Comparison of ENCODE assay signal across 1 cellular context in the genomic region with DNA sequence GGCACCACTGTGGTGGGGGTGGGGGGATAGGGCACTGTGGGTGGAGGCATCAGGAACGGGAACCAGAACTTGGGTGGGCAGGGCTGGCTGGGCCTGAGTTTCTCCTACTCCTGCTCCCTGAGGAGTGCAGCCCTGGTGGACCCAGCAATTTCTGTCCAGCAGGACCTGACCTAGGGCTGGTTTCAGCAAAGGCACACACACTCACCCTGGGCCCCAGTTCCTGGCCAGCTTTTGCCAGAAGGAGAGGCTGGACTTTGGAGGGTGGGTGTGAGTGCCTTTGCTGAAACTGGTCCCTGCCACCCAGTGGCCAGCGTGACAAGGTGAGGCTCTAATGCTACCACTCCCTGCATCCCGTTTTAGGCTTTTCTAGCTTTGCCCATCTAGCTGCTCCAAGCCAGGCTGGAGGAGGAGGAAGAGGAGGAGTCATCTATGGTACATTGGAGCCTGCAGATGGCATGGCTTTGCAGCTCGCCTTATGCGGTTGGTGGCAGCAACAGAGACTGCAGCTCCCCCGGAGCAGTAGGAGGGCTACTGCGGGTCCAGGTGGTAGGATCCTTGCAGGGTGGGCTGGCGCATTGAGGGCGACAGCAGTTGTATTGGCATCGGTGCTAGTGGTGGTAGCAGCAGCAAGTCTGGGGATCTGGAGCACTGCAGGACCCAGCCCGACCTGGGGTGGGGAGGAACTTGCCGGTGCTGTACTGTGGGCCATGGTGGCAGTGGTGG.
TF ChIP-seq lines count a peak whose summit lies in the region.

No MANE protein-coding gene starts in this region.

TF ChIP-seq in HepG2, 621 proteins besides CTCF, POLR2A, EP300 and RAD21:
- TF ChIP-seq RFXANK (CRISPR knock-in tag; IDR thresholded peaks at IDR 0.05) (no peak), GTF2F1 (IDR thresholded peaks at IDR 0.05; ENCODE audit: low read length) (no peak), SP140L (CRISPR knock-in tag; IDR thresholded peaks at IDR 0.05; ENCODE audit: borderline replicate concordance) (no peak), POGK (CRISPR knock-in tag; conservative IDR thresholded peaks at IDR 0.05) (no peak), ZNF562 (CRISPR knock-in tag; IDR thresholded peaks at IDR 0.05; ENCODE audit: borderline replicate concordance) (no peak), ZNF776 (CRISPR knock-in tag; IDR thresholded peaks at IDR 0.05) (no peak), ELF3 (CRISPR knock-in tag; IDR thresholded peaks at IDR 0.05) (no peak), ZNF496 (CRISPR knock-in tag; IDR thresholded peaks at IDR 0.05; ENCODE audit: insufficient replicate concordance) (no peak), ZNF660 (CRISPR knock-in tag; IDR thresholded peaks at IDR 0.05; ENCODE audit: borderline replicate concordance, low read depth) (no peak), ZNF768 (CRISPR knock-in tag; IDR thresholded peaks at IDR 0.05) (peak; percentile 55; the same call in 1 of the 2 replicates), CBX1 (IDR thresholded peaks at IDR 0.05; ENCODE audit: low read depth) (no peak), ZMYM4 (CRISPR knock-in tag; IDR thresholded peaks at IDR 0.05) (no peak), ZNF543 (CRISPR knock-in tag; IDR thresholded peaks at IDR 0.05) (no peak), ZNF530 (CRISPR knock-in tag; IDR thresholded peaks at IDR 0.05; ENCODE audit: low read depth) (no peak), NR2F6 (IDR thresholded peaks at IDR 0.05) (no peak), NR2F6 (CRISPR knock-in tag; IDR thresholded peaks at IDR 0.05) (no peak), BATF2 (CRISPR knock-in tag; IDR thresholded peaks at IDR 0.05) (no peak), NR0B2 (CRISPR knock-in tag; IDR thresholded peaks at IDR 0.05) (no peak), ATF1 (CRISPR knock-in tag; IDR thresholded peaks at IDR 0.05) (no peak), ZNF619 (CRISPR knock-in tag; IDR thresholded peaks at IDR 0.05) (no peak), NCOA2 (CRISPR knock-in tag; IDR thresholded peaks at IDR 0.05) (no peak), ZFY (CRISPR knock-in tag; IDR thresholded peaks at IDR 0.05) (no peak), ZNF263 (CRISPR knock-in tag; IDR thresholded peaks at IDR 0.05) (0 out of 2 replicates have a peak, but pooled peaks have one; percentile 23), HMGA1 (CRISPR knock-in tag; conservative IDR thresholded peaks at IDR 0.05) (no peak), ZNF121 (CRISPR knock-in tag; IDR thresholded peaks at IDR 0.05) (0 out of 2 replicates have a peak, but pooled peaks have one; percentile 40), HNF4G (IDR thresholded peaks at IDR 0.05; ENCODE audit: borderline replicate concordance, low read depth, low read length) (no peak), HNF4G (CRISPR knock-in tag; IDR thresholded peaks at IDR 0.05; ENCODE audit: borderline replicate concordance, low read depth) (no peak), SRSF4 (IDR thresholded peaks at IDR 0.05; ENCODE audit: low read depth, low read length, poor library complexity, severe bottlenecking) (no peak), PAX8 (CRISPR knock-in tag; IDR thresholded peaks at IDR 0.05; ENCODE audit: borderline replicate concordance) (no peak), STAG1 (CRISPR knock-in tag; IDR thresholded peaks at IDR 0.05) (0 out of 2 replicates have a peak, but pooled peaks have one; percentile 16), TAF15 (IDR thresholded peaks at IDR 0.05; ENCODE audit: low read depth, low read length, poor library complexity, severe bottlenecking) (no peak), ZNF605 (CRISPR knock-in tag; IDR thresholded peaks at IDR 0.05) (no peak), CHCHD3 (CRISPR knock-in tag; IDR thresholded peaks at IDR 0.05) (no peak)
- TF ChIP-seq, protein P1, sequence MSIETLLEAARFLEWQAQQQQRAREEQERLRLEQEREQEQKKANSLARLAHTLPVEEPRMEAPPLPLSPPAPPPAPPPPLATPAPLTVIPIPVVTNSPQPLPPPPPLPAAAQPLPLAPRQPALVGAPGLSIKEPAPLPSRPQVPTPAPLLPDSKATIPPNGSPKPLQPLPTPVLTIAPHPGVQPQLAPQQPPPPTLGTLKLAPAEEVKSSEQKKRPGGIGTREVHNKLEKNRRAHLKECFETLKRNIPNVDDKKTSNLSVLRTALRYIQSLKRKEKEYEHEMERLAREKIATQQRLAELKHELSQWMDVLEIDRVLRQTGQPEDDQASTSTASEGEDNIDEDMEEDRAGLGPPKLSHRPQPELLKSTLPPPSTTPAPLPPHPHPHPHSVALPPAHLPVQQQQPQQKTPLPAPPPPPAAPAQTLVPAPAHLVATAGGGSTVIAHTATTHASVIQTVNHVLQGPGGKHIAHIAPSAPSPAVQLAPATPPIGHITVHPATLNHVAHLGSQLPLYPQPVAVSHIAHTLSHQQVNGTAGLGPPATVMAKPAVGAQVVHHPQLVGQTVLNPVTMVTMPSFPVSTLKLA (IDR thresholded peaks at IDR 0.05): no peak
- TF ChIP-seq, protein P2, sequence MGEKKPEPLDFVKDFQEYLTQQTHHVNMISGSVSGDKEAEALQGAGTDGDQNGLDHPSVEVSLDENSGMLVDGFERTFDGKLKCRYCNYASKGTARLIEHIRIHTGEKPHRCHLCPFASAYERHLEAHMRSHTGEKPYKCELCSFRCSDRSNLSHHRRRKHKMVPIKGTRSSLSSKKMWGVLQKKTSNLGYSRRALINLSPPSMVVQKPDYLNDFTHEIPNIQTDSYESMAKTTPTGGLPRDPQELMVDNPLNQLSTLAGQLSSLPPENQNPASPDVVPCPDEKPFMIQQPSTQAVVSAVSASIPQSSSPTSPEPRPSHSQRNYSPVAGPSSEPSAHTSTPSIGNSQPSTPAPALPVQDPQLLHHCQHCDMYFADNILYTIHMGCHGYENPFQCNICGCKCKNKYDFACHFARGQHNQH (CRISPR knock-in tag; IDR thresholded peaks at IDR 0.05): no peak
- TF ChIP-seq, protein P3, sequence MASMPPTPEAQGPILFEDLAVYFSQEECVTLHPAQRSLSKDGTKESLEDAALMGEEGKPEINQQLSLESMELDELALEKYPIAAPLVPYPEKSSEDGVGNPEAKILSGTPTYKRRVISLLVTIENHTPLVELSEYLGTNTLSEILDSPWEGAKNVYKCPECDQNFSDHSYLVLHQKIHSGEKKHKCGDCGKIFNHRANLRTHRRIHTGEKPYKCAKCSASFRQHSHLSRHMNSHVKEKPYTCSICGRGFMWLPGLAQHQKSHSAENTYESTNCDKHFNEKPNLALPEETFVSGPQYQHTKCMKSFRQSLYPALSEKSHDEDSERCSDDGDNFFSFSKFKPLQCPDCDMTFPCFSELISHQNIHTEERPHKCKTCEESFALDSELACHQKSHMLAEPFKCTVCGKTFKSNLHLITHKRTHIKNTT (CRISPR knock-in tag; IDR thresholded peaks at IDR 0.05): no peak
- TF ChIP-seq, protein P4, sequence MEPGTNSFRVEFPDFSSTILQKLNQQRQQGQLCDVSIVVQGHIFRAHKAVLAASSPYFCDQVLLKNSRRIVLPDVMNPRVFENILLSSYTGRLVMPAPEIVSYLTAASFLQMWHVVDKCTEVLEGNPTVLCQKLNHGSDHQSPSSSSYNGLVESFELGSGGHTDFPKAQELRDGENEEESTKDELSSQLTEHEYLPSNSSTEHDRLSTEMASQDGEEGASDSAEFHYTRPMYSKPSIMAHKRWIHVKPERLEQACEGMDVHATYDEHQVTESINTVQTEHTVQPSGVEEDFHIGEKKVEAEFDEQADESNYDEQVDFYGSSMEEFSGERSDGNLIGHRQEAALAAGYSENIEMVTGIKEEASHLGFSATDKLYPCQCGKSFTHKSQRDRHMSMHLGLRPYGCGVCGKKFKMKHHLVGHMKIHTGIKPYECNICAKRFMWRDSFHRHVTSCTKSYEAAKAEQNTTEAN (CRISPR knock-in tag; conservative IDR thresholded peaks at IDR 0.05): no peak
